ENCODE assay signal across 15 cellular contexts in genomic region chr14:24943024-24943423, GRCh38.
DNase-seq lines count a peak whose midpoint lies in the region; ATAC-seq and TF ChIP-seq lines count a peak whose summit lies in the region.
"Had no signal": no experiment of that assay in that cellular context is flagged by ENCODE, and none has a peak within 500 bp of the region (broad histone marks: within the 10 kb centered on the region; RNA-seq: fewer than 3 reads in every experiment).

No MANE protein-coding gene starts in this region.

- peak overlapping the region; percentile 44 for H3K4me3 ChIP-seq in GM23248
- no peak overlapping the region for H3K4me3 ChIP-seq in foreskin fibroblast (ENCODE audit: low read depth in 1 of 2, low read length in 2 of 2)
- H3K4me3 ChIP-seq in sigmoid colon, result no peak overlapping the region
- H3K4me3 ChIP-seq: SJSA1, testis had no signal

- H3K4me1 ChIP-seq in GM23248 (ENCODE audit: insufficient read depth) (peaks cover 17% of the 10 kb centered on the region), sigmoid colon (peaks cover 0 to 6% (median 5%) of the 10 kb centered on the region in 4 donors), foreskin keratinocyte (no peaks in the 10 kb centered on the region)
- H3K4me1 ChIP-seq: SJSA1, testis had no signal

- H3F3A ChIP-seq in GM23248 (ENCODE audit: insufficient read depth), result peaks cover 19% of the 10 kb centered on the region

- WGBS in GM23248 (ENCODE audit: low coverage in 1 of 2, low lambda C conversion rate in 2 of 2, missing lambda C conversion rate in 2 of 2), 2 experiments, result 14 to 16% methylated on average over 3 of the region's 3 CpGs
- WGBS in sigmoid colon, 2 donors, result 60 to 78% methylated on average over 3 of the region's 3 CpGs

- intact Hi-C loops in sigmoid colon (cut with DNase I), result no loop called here

- H4K20me1 ChIP-seq in GM23248 (ENCODE audit: insufficient read depth), result no peaks in the 10 kb centered on the region

- H3K9me3 ChIP-seq in GM23248 (ENCODE audit: low read depth), result no peaks in the 10 kb centered on the region
- H3K9me3 ChIP-seq in sigmoid colon, result no peaks in the 10 kb centered on the region
- H3K9me3 ChIP-seq: SJSA1, testis had no signal

- H3K27ac ChIP-seq in GM23248, result peak overlapping the region; percentile 73
- peak overlapping the region in 2 of 4 donors; percentile 16 to 41 for H3K27ac ChIP-seq in sigmoid colon
- H3K27ac ChIP-seq in foreskin keratinocyte, result no peak overlapping the region
- H3K27ac ChIP-seq: SJSA1, testis had no signal

- no peak for TF ChIP-seq EP300 in sigmoid colon (IDR thresholded peaks at IDR 0.05)

- no peak for TF ChIP-seq POLR2A in sigmoid colon (IDR thresholded peaks at IDR 0.05)

- peak overlapping the region; percentile 48 for H3K9ac ChIP-seq in GM23248

- TF ChIP-seq CTCF in foreskin fibroblast (IDR thresholded peaks at IDR 0.05; ENCODE audit: low read depth, low read length), result no peak
- TF ChIP-seq CTCF in sigmoid colon (IDR thresholded peaks at IDR 0.05), result no peak
- TF ChIP-seq CTCF in foreskin keratinocyte (conservative IDR thresholded peaks at IDR 0.05), result no peak

- H3K36me3 ChIP-seq in GM23248 (ENCODE audit: low read depth), result no peaks in the 10 kb centered on the region
- no peaks in the 10 kb centered on the region for H3K36me3 ChIP-seq in sigmoid colon
- H3K36me3 ChIP-seq: SJSA1 had no signal

- ATAC-seq in HG02678 (IDR thresholded peaks at IDR 0.05; ENCODE audit: unreplicated experiment) (no peak), foreskin keratinocyte (no peak)

- peak overlapping the region; percentile 71; the same call in 1 of the 2 replicates for H2AFZ ChIP-seq in GM23248

- H3K79me2 ChIP-seq in GM23248 (ENCODE audit: insufficient read depth), result peaks cover 22% of the 10 kb centered on the region; the same call in 1 of the 2 replicates

- DNase-seq in GM23248 (peak; percentile 83), NCI-H2029 treated with DMSO at 0.1 percent for 48 hours (lab: John Stamatoyannopoulos, UW) (peak; percentile 100), foreskin fibroblast (peak; percentile 51 to 84), sigmoid colon (peak; percentile 87), D341Med (ENCODE audit: low spot score) (no peak), foreskin keratinocyte (no peak), GOT3 (lab: John Stamatoyannopoulos, UW) (no peak)
- DNase-seq: activated T-cell treated with anti-CD3 and anti-CD28 coated beads, Interleukin-2, amount 50 U/mL, for 1 hour; DND-41; Karpas-422; NCI-H526; retina; testis had no signal

- H3K9me2 ChIP-seq in GM23248 (ENCODE audit: insufficient read depth), result no peaks in the 10 kb centered on the region

- H3K27me3 ChIP-seq in GM23248 (replicated peaks; ENCODE audit: insufficient read depth) (no peaks in the 10 kb centered on the region), sigmoid colon (no peaks in the 10 kb centered on the region), foreskin keratinocyte (no peaks in the 10 kb centered on the region)
- H3K27me3 ChIP-seq: SJSA1, testis had no signal

- H3K4me2 ChIP-seq in GM23248 (ENCODE audit: unreplicated experiment), result peak overlapping the region; percentile 77

- in situ Hi-C loops in GM23248 (cut with MboI), result no loop called here

Comparison
In these comparisons a context has a peak if more than half of its experiments do, and no peak if none do; other contexts are left out.
1. DNase-seq: peak in GM23248 (single experiment), NCI-H2029 treated with DMSO at 0.1 percent for 48 hours (single experiment), foreskin fibroblast (2 of 2) and sigmoid colon (single experiment); none in D341Med (single experiment), foreskin keratinocyte (0 of 2) and GOT3 (single experiment).